1 cellular context compared by ENCODE assay signal in genomic region chr6:111550953-111551352, GRCh38.
TF ChIP-seq lines count a peak whose summit lies in the region.

No MANE protein-coding gene starts in this region.

TF ChIP-seq in HepG2, 621 proteins besides CTCF, POLR2A, EP300 and RAD21 (continued from another document):
- TF ChIP-seq ELF3 (CRISPR knock-in tag; IDR thresholded peaks at IDR 0.05) (no peak), XRCC5 (optimal IDR thresholded peaks at IDR 0.05; ENCODE audit: low read length) (no peak), RFX3 (CRISPR knock-in tag; IDR thresholded peaks at IDR 0.05) (no peak), ZNF788 (CRISPR knock-in tag; IDR thresholded peaks at IDR 0.05; ENCODE audit: borderline replicate concordance) (no peak), MBD4 (IDR thresholded peaks at IDR 0.05; ENCODE audit: borderline replicate concordance, low read length) (no peak), ZBTB43 (CRISPR knock-in tag; conservative IDR thresholded peaks at IDR 0.05) (no peak)
